In genomic region chr18:48135436-48135966, GRCh38 we compare ENCODE assay signal across 1 cellular context.
TF ChIP-seq lines count a peak whose summit lies in the region.

No MANE protein-coding gene starts in this region.

TF ChIP-seq in SK-N-SH treated with all-trans-retinoic acid at 6 μM for 48 hours, 23 proteins besides CTCF, POLR2A, EP300 and RAD21 (continued from another document):
- no peak for TF ChIP-seq PATZ1 (CRISPR knock-in tag; IDR thresholded peaks at IDR 0.05; ENCODE audit: borderline replicate concordance)
- no peak for TF ChIP-seq GLIS3 (CRISPR knock-in tag; IDR thresholded peaks at IDR 0.05)
- no peak for TF ChIP-seq ARNTL (CRISPR knock-in tag; IDR thresholded peaks at IDR 0.05; ENCODE audit: borderline replicate concordance, low read depth)
- no peak for TF ChIP-seq ZFP3 (CRISPR knock-in tag; IDR thresholded peaks at IDR 0.05)
- TF ChIP-seq OSR1 (CRISPR knock-in tag; IDR thresholded peaks at IDR 0.05): no peak
- TF ChIP-seq, protein P1, sequence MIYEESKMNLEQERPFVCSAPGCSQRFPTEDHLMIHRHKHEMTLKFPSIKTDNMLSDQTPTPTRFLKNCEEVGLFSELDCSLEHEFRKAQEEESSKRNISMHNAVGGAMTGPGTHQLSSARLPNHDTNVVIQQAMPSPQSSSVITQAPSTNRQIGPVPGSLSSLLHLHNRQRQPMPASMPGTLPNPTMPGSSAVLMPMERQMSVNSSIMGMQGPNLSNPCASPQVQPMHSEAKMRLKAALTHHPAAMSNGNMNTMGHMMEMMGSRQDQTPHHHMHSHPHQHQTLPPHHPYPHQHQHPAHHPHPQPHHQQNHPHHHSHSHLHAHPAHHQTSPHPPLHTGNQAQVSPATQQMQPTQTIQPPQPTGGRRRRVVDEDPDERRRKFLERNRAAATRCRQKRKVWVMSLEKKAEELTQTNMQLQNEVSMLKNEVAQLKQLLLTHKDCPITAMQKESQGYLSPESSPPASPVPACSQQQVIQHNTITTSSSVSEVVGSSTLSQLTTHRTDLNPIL (CRISPR knock-in tag; IDR thresholded peaks at IDR 0.05; ENCODE audit: low read depth): no peak
- TF ChIP-seq ZNF565 (CRISPR knock-in tag; conservative IDR thresholded peaks at IDR 0.05; ENCODE audit: low read depth): no peak
- TF ChIP-seq, protein P2, sequence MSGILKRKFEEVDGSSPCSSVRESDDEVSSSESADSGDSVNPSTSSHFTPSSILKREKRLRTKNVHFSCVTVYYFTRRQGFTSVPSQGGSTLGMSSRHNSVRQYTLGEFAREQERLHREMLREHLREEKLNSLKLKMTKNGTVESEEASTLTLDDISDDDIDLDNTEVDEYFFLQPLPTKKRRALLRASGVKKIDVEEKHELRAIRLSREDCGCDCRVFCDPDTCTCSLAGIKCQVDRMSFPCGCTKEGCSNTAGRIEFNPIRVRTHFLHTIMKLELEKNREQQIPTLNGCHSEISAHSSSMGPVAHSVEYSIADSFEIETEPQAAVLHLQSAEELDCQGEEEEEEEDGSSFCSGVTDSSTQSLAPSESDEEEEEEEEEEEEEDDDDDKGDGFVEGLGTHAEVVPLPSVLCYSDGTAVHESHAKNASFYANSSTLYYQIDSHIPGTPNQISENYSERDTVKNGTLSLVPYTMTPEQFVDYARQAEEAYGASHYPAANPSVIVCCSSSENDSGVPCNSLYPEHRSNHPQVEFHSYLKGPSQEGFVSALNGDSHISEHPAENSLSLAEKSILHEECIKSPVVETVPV (CRISPR knock-in tag; IDR thresholded peaks at IDR 0.05): no peak
- no peak for TF ChIP-seq SNAI2 (CRISPR knock-in tag; IDR thresholded peaks at IDR 0.05)
- no peak for TF ChIP-seq ESRRG (CRISPR knock-in tag; IDR thresholded peaks at IDR 0.05)
- no peak for TF ChIP-seq BACH2 (CRISPR knock-in tag; IDR thresholded peaks at IDR 0.05; ENCODE audit: borderline replicate concordance)
- no peak for TF ChIP-seq TCF4 (CRISPR knock-in tag; IDR thresholded peaks at IDR 0.05; ENCODE audit: borderline replicate concordance)
- no peak for TF ChIP-seq PPARA (CRISPR knock-in tag; IDR thresholded peaks at IDR 0.05; ENCODE audit: borderline replicate concordance)
